Comparison of ENCODE assay signal across 8 cellular contexts in the genomic region with DNA sequence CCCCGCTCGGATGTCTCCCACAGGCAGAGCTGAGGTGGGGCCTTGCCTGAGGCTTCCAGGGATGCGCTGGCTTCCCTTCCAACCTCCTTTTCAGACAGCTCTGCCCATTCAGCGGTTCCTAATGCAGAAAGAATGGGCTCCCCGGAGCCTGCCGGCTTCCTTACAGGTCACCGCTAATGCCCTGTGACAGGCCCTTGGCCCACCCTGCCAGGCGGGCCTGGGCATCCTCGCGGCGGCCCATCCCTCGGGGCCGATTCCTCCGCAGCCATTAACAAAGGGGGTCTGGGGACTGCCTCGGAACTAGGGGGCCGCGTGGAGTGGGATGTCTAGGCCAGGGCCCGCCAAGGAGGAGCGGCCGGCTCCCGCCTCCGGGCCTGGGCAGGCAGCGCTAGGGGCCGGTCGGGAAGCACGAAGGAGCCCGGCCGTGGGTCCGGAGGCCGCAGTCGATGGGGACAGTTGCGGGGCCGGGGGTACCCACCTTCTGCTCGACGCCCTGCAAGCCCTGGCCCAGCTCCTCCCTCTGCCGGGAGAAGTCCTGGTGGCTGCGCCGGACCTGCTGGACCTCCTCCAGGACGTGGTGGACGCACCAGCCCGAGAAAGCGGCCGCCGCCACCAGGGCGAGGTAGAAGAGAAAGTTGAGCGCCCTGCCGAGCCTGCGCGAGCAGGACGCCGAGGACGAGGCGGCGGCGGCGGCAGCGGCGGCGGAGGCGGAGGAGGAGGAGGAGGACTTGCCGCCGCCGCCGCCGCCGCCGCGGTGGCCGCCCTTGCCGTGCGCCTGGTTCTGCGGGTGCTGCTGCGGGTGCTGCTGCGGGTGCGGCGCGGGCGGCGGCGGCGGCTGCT. TPM values are rescaled to one million over a fixed set of nuclear protein-coding genes. Genes with fewer than 3 reads are reported as not detected.
DNase-seq lines count a peak whose midpoint lies in the region; ATAC-seq and TF ChIP-seq lines count a peak whose summit lies in the region.

No MANE protein-coding gene starts in this region.

- no peaks in the 10 kb centered on the region for H3K9me3 Mint-ChIP-seq in naive thymus-derived CD8-positive, alpha-beta T cell

- H3K9me3 ChIP-seq in NT2/D1 (ENCODE audit: insufficient read depth, low read length), result no peaks in the 10 kb centered on the region
- no peaks in the 10 kb centered on the region for H3K9me3 ChIP-seq in thyroid gland

- peak overlapping the region; percentile 68 to 88 (median 78) for H3K4me3 Mint-ChIP-seq in naive thymus-derived CD8-positive, alpha-beta T cell

- peaks cover 11% of the 10 kb centered on the region for H3K4me1 ChIP-seq in NT2/D1 (ENCODE audit: insufficient read depth, insufficient read length)
- H3K4me1 ChIP-seq in thyroid gland, result peaks cover 14 to 26% of the 10 kb centered on the region in 2 donors

- 4 to 5% methylated on average over 19 of the region's 81 CpGs for WGBS in thyroid gland, 2 donors

- H3K27me3 ChIP-seq in NT2/D1 (ENCODE audit: insufficient read depth, insufficient read length), result no peaks in the 10 kb centered on the region
- no peaks in the 10 kb centered on the region for H3K27me3 ChIP-seq in thyroid gland

- peak; percentile 28 for ATAC-seq in HG02571 (IDR thresholded peaks at IDR 0.05; ENCODE audit: unreplicated experiment)
- ATAC-seq in naive thymus-derived CD8-positive, alpha-beta T cell, result peak; percentile 57 to 60

- H3K4me1 Mint-ChIP-seq in naive thymus-derived CD8-positive, alpha-beta T cell, result peaks cover 17 to 55% (median 43%) of the 10 kb centered on the region in 4 donors

- H3K4me3 ChIP-seq in NT2/D1 (ENCODE audit: insufficient read length, low read depth) (peak overlapping the region; percentile 76), thyroid gland (replicated peaks in 1 of 3) (peak overlapping the region; percentile 43 to 81 (median 72))

- peak overlapping the region; percentile 81 to 94 (median 94) for H3K27ac ChIP-seq in thyroid gland

- H3K36me3 ChIP-seq in NT2/D1 (ENCODE audit: insufficient read depth, insufficient read length, low read length) (peaks cover 40% of the 10 kb centered on the region), thyroid gland (no peaks in the 10 kb centered on the region)

- DNase-seq in GM10266 (ENCODE audit: extremely low spot score) (peak; percentile 77), NT2/D1 (ENCODE audit: low read depth, low spot score) (no peak), fibroblast of peridontal ligament (ENCODE audit: extremely low read depth) (peak; percentile 54), thyroid gland (peak; percentile 70 to 75), DMS79 (lab: John Stamatoyannopoulos, UW) (no peak)
- DNase-seq in activated T-helper 9 cell treated with anti-CD3 and anti-CD28 coated beads, Interleukin-2, amount 50 U/mL, for 16 hours (ENCODE audit: low read depth), result peak; percentile 47
- peak; percentile 49 to 80 (median 60) for DNase-seq in naive thymus-derived CD8-positive, alpha-beta T cell

- H3K27ac Mint-ChIP-seq in naive thymus-derived CD8-positive, alpha-beta T cell, result peak overlapping the region in 9 of 10 donors; percentile 35 to 88 (median 77)

- H3K9ac ChIP-seq in NT2/D1 (ENCODE audit: insufficient read length, low read depth), result peak overlapping the region; percentile 95

- H3K36me3 Mint-ChIP-seq in naive thymus-derived CD8-positive, alpha-beta T cell, result no peaks in the 10 kb centered on the region

- H3K27me3 Mint-ChIP-seq in naive thymus-derived CD8-positive, alpha-beta T cell, result no peaks in the 10 kb centered on the region

- TF ChIP-seq CTCF in GM10266 (IDR thresholded peaks at IDR 0.05; ENCODE audit: control insufficient read depth, insufficient read depth, low read depth, missing control alignments) (no peak), thyroid gland (IDR thresholded peaks at IDR 0.05) (peak in 3 of 6 experiments; percentile 6 to 17 (median 7))

- POLR2A ChIA-PET in naive thymus-derived CD8-positive, alpha-beta T cell (lab: Charles Lee), result interaction anchor here (0.5 to 7.2 kb wide), 10 partner anchors 11 to 853 kb away, joined by 3 to 118 read pairs (median 4); partner anchors contain the start of gene TCP11L2

- intact Hi-C loops in thyroid gland (cut with DNase I), result loop anchor here (10.0 kb wide), 1 partner anchor 108 kb away; the partner anchor contains the start of gene POLR3B

- no peak for TF ChIP-seq POLR2A in thyroid gland (IDR thresholded peaks at IDR 0.05)

RNA-seq across cellular contexts. Expression of gene CKAP4, which starts 0.7 kb away (rescaled TPM):
- 10 to 100 TPM; 13.7 to 14.4 TPM for total RNA-seq in naive thymus-derived CD8-positive, alpha-beta T cell
- polyA plus RNA-seq in naive thymus-derived CD8-positive, alpha-beta T cell, result 10 to 100 TPM; 11.2 to 11.9 (median 11.2) TPM
- 10 to 100 TPM; 40.7 to 55.5 (median 48.9) TPM for total RNA-seq in thyroid gland

RNA-seq across cellular contexts. Expression of gene TCP11L2, which starts 55.4 kb away (rescaled TPM):
- 100 to 1,000 TPM; 203 to 211 TPM for total RNA-seq in naive thymus-derived CD8-positive, alpha-beta T cell
- polyA plus RNA-seq in naive thymus-derived CD8-positive, alpha-beta T cell, result 10 to 100 TPM; 30.6 to 45.4 (median 34.7) TPM
- total RNA-seq in thyroid gland, result 10 to 100 TPM; 39.7 to 72.3 (median 59.9) TPM

Comparison
In these comparisons a context has a peak if more than half of its experiments do, and no peak if none do; other contexts are left out.
1. DNase-seq: peak in GM10266 (single experiment), activated T-helper 9 cell treated with anti-CD3 and anti-CD28 coated beads, Interleukin-2, amount 50 U/mL, for 16 hours (single experiment), fibroblast of peridontal ligament (single experiment), naive thymus-derived CD8-positive, alpha-beta T cell (10 of 10) and thyroid gland (2 of 2); none in NT2/D1 (single experiment) and DMS79 (single experiment).